ENCODE assay signal across 1 cellular context in the genomic region with DNA sequence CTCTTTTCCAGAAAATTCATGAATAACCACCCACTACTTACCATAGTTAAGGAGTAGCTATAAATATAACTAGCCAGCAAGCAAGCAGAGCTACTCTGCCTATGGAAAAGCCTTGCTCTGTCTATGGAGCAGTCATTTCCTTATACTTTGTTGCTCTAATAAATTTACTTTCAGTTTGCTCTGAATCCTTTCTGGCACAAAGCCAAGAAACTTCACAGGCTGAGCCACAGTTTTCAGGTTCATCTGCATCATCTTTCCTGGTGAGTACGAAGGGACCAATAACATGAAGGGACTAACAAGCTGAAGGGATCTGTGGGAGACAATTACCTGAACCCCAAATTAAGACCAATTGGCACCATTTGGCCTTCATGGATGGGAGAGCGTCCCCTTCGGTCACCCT.
TF ChIP-seq lines count a peak whose summit lies in the region.

No MANE protein-coding gene starts in this region.

TF ChIP-seq in K562, 482 proteins besides CTCF, POLR2A, EP300 and RAD21:
- TF ChIP-seq MXI1 (IDR thresholded peaks at IDR 0.05; ENCODE audit: low read depth, low read length), result no peak
- TF ChIP-seq TAF9B (IDR thresholded peaks at IDR 0.05; ENCODE audit: partially characterized antibody), result no peak
- peak; percentile 93 for TF ChIP-seq NFIC (IDR thresholded peaks at IDR 0.05)
- peak; percentile 87 for TF ChIP-seq NFIX (CRISPR knock-in tag; IDR thresholded peaks at IDR 0.05; ENCODE audit: low read depth)
- no peak for TF ChIP-seq RB1 (IDR thresholded peaks at IDR 0.05; ENCODE audit: low read depth)
- no peak for TF ChIP-seq STAT5B (CRISPR knock-in tag; IDR thresholded peaks at IDR 0.05)
- TF ChIP-seq ZNF12 (CRISPR knock-in tag; IDR thresholded peaks at IDR 0.05), result no peak
TF ChIP-seq in K562: peak in this region for 2.
